ENCODE assay signal across 15 cellular contexts in genomic region chr20:11850901-11851300, GRCh38.
DNase-seq lines count a peak whose midpoint lies in the region; ATAC-seq and TF ChIP-seq lines count a peak whose summit lies in the region.
"Had no signal": no experiment of that assay in that cellular context is flagged by ENCODE, and none has a peak within 500 bp of the region (broad histone marks: within the 10 kb centered on the region; RNA-seq: fewer than 3 reads in every experiment).

No MANE protein-coding gene starts in this region.

- H3K9me3 ChIP-seq in SK-N-SH = no peaks in the 10 kb centered on the region
- H3K9me3 ChIP-seq: pancreas, Peyer's patch had no signal

- DNase-seq in SK-N-SH = no peak
- peak; percentile 21 for DNase-seq in RPMI7951 (ENCODE audit: low read depth)
- peak; percentile 52 for DNase-seq in fibroblast of villous mesenchyme (ENCODE audit: low read depth)
- no peak for DNase-seq in activated T-cell treated with anti-CD3 and anti-CD28 coated beads for 4 hours
- DNase-seq in NCI-H2227 (lab: John Stamatoyannopoulos, UW; ENCODE audit: unreplicated experiment) = no peak
- DNase-seq in left ventricle myocardium superior = no peak
- no peak for DNase-seq in NCI-H1092 (lab: John Stamatoyannopoulos, UW)
- DNase-seq: activated CD4-positive, alpha-beta T cell treated with anti-CD3 and anti-CD28 coated beads for 4 hours; activated T-cell treated with anti-CD3 and anti-CD28 coated beads, Interleukin-2, amount 50 U/mL, for 48 hours; immature natural killer cell; midbrain; NCI-H1105 treated with DMSO at 0.1 percent for 48 hours; Peyer's patch had no signal

- no peaks in the 10 kb centered on the region for H3K9me2 ChIP-seq in SK-N-SH

- H3K4me2 ChIP-seq in SK-N-SH = no peak overlapping the region

- H3K9ac ChIP-seq in SK-N-SH = no peak overlapping the region

- TF ChIP-seq RAD21 in SK-N-SH (IDR thresholded peaks at IDR 0.05; ENCODE audit: low read length) = no peak

- ATAC-seq in SK-N-SH treated with all-trans-retinoic acid at 6 μM for 48 hours (no peak), left ventricle myocardium superior (no peak)
- ATAC-seq: pancreas had no signal

- 0 out of 2 replicates have a peak overlapping the region, but pooled peaks have one; percentile 39 for H2AFZ ChIP-seq in SK-N-SH (ENCODE audit: low read depth)

- H3K4me3 ChIP-seq in SK-N-SH (ENCODE audit: low read depth in 2 of 2, low read length in 1 of 2) = no peak overlapping the region
- H3K4me3 ChIP-seq in fibroblast of villous mesenchyme (ENCODE audit: low read depth, low read length) = no peak overlapping the region
- H3K4me3 ChIP-seq: pancreas, Peyer's patch had no signal

- POLR2A ChIA-PET in SK-N-SH (lab: Yijun Ruan, JAX) = no interaction called here

- no peak for TF ChIP-seq EP300 in SK-N-SH (IDR thresholded peaks at IDR 0.05; ENCODE audit: borderline replicate concordance in 1 of 2, low read depth in 1 of 2, low read length in 1 of 2)

- H3K27ac ChIP-seq in SK-N-SH (ENCODE audit: low read depth in 2 of 2, low read length in 1 of 2) = no peak overlapping the region
- H3K27ac ChIP-seq: pancreas, Peyer's patch had no signal

- no peaks in the 10 kb centered on the region for H3F3A ChIP-seq in SK-N-SH (replicated peaks; ENCODE audit: insufficient read depth)

- H3K36me3 ChIP-seq in SK-N-SH (replicated peaks in 1 of 2; ENCODE audit: control insufficient read depth in 1 of 2, insufficient read depth in 2 of 2, low read length in 1 of 2) = no peaks in the 10 kb centered on the region
- H3K36me3 ChIP-seq: pancreas, Peyer's patch had no signal

- H3K27me3 ChIP-seq in SK-N-SH (ENCODE audit: insufficient read depth) = no peaks in the 10 kb centered on the region
- H3K27me3 ChIP-seq: pancreas, Peyer's patch had no signal

- CTCF ChIA-PET in SK-N-SH (lab: Yijun Ruan, JAX) = no interaction called here

- WGBS in SK-N-SH (ENCODE audit: low lambda C conversion rate) = 13% methylated on average over 4 of the region's 4 CpGs

- no peaks in the 10 kb centered on the region for H4K20me1 ChIP-seq in SK-N-SH (ENCODE audit: insufficient read depth)

- intact Hi-C loops in left ventricle myocardium superior (cut with micrococcal nuclease) = no loop called here

- no peak for TF ChIP-seq CTCF in SK-N-SH (IDR thresholded peaks at IDR 0.05)
- TF ChIP-seq CTCF in fibroblast of villous mesenchyme (IDR thresholded peaks at IDR 0.05; ENCODE audit: insufficient read depth, low read depth, low read length) = no peak

- no peaks in the 10 kb centered on the region for H3K4me1 ChIP-seq in SK-N-SH (ENCODE audit: control insufficient read depth in 1 of 2, insufficient read depth in 2 of 2, low read depth in 1 of 2, low read length in 1 of 2)
- H3K4me1 ChIP-seq: pancreas, Peyer's patch had no signal

- no peaks in the 10 kb centered on the region for H3K79me2 ChIP-seq in SK-N-SH (ENCODE audit: insufficient read depth)

TF ChIP-seq in SK-N-SH, 30 proteins besides CTCF, POLR2A, EP300 and RAD21:
- TF ChIP-seq MAX (IDR thresholded peaks at IDR 0.05; ENCODE audit: low read depth) (no peak), ELF1 (IDR thresholded peaks at IDR 0.05) (no peak), GABPA (IDR thresholded peaks at IDR 0.05; ENCODE audit: low read depth) (no peak), GATA2 (CRISPR knock-in tag; IDR thresholded peaks at IDR 0.05) (no peak), CHD2 (IDR thresholded peaks at IDR 0.05; ENCODE audit: low read length, partially characterized antibody) (no peak), NRF1 (IDR thresholded peaks at IDR 0.05; ENCODE audit: low read depth, low read length) (no peak)

TF ChIP-seq in SK-N-SH treated with all-trans-retinoic acid at 6 μM for 48 hours, 23 proteins besides CTCF, POLR2A, EP300 and RAD21:
- TF ChIP-seq CSDC2 (CRISPR knock-in tag; IDR thresholded peaks at IDR 0.05) = no peak
- no peak for TF ChIP-seq ESRRG (CRISPR knock-in tag; IDR thresholded peaks at IDR 0.05)
- TF ChIP-seq ZNF70 (CRISPR knock-in tag; IDR thresholded peaks at IDR 0.05) = no peak
- TF ChIP-seq TSHZ2 (CRISPR knock-in tag; IDR thresholded peaks at IDR 0.05) = no peak

Comparison
In these comparisons a context has a peak if more than half of its experiments do, and no peak if none do; other contexts are left out.
1. DNase-seq: peak in RPMI7951 (single experiment) and fibroblast of villous mesenchyme (single experiment); none in SK-N-SH (single experiment), activated T-cell treated with anti-CD3 and anti-CD28 coated beads for 4 hours (single experiment), NCI-H2227 (single experiment), left ventricle myocardium superior (single experiment) and NCI-H1092 (single experiment).